In genomic region chr6:75488026-75488425, GRCh38 we compare ENCODE assay signal across 15 cellular contexts. TPM values are rescaled to one million over a fixed set of nuclear protein-coding genes. Genes with fewer than 3 reads are reported as not detected.
DNase-seq lines count a peak whose midpoint lies in the region; ATAC-seq, FAIRE-seq and TF ChIP-seq lines count a peak whose summit lies in the region.
"Had no signal": no experiment of that assay in that cellular context is flagged by ENCODE, and none has a peak within 500 bp of the region (broad histone marks: within the 10 kb centered on the region; RNA-seq: fewer than 3 reads in every experiment).

No MANE protein-coding gene starts in this region.

- 0% methylated on average over 1 of the region's 1 CpG for WGBS in GM12878 (ENCODE audit: insufficient coverage, insufficient replicate concordance, low lambda C conversion rate, missing lambda C conversion rate)
- WGBS in heart left ventricle, 4 donors = 0 to 17% (median 5%) methylated on average over 1 of the region's 1 CpG

- SMC1A ChIA-PET in GM12878 (lab: Charles Lee; ENCODE audit: uncharacterized antibody, unreplicated experiment) = interaction anchor here (0.8 to 2.8 kb wide), 12 partner anchors 8 to 210 kb away, joined by 3 to 12 read pairs (median 4); no protein-coding TSS in a partner anchor

- H3K27ac ChIP-seq in GM12878 (ENCODE audit: control insufficient read depth, insufficient read depth) = no peak overlapping the region
- H3K27ac ChIP-seq in heart left ventricle = peak overlapping the region; percentile 45 to 95 (median 90)
- no peak overlapping the region for H3K27ac ChIP-seq in osteoblast (ENCODE audit: low read depth, low read length)
- H3K27ac ChIP-seq: colonic mucosa, HL-60 had no signal

- ATAC-seq in GM12878 (peak; percentile 39), heart left ventricle (peak in 1 of 4 donors; percentile 12), HG02852 (IDR thresholded peaks at IDR 0.05; ENCODE audit: unreplicated experiment) (no peak), GM18505 (IDR thresholded peaks at IDR 0.05; ENCODE audit: unreplicated experiment) (no peak)

- FAIRE-seq in GM12878 (lab: Jason Lieb, UNC) = no peak

- no peak overlapping the region for H3K4me2 ChIP-seq in GM12878 (ENCODE audit: control insufficient read depth, insufficient read depth)
- H3K4me2 ChIP-seq in osteoblast (ENCODE audit: insufficient read depth, low read length) = no peak overlapping the region

- in situ Hi-C loops in GM12878 (cut with MboI) = no loop called here

- peaks cover 4% of the 10 kb centered on the region; the same call in 1 of the 2 replicates for H3K4me1 ChIP-seq in GM12878 (ENCODE audit: control insufficient read depth, insufficient read depth, low read length)
- peaks cover under 1 to 61% (median 33%) of the 10 kb centered on the region in 12 donors for H3K4me1 ChIP-seq in heart left ventricle
- H3K4me1 ChIP-seq in osteoblast (ENCODE audit: insufficient read depth, low read length) = no peaks in the 10 kb centered on the region
- H3K4me1 ChIP-seq: colonic mucosa had no signal

- H3K9me3 ChIP-seq in GM12878 (replicated peaks; ENCODE audit: control insufficient read depth, insufficient read depth, low read length) (no peaks in the 10 kb centered on the region; the same call in 2 of the 3 replicates), heart left ventricle (no peaks in the 10 kb centered on the region), osteoblast (ENCODE audit: low read depth, low read length) (no peaks in the 10 kb centered on the region)
- H3K9me3 ChIP-seq: colonic mucosa had no signal

- TF ChIP-seq POLR2A in GM12878 (IDR thresholded peaks at IDR 0.05; ENCODE audit: low read depth, low read length) = no peak
- TF ChIP-seq POLR2A in heart left ventricle (IDR thresholded peaks at IDR 0.05) = no peak
- no peak for TF ChIP-seq POLR2A in GM18505 (IDR thresholded peaks at IDR 0.05; ENCODE audit: borderline replicate concordance, extremely low read depth, insufficient read depth, insufficient read length)

- peak; percentile 62 for DNase-seq in AG10803 (ENCODE audit: low read depth)
- no peak for DNase-seq in GM12878 (ENCODE audit: low read depth, low spot score)
- DNase-seq in heart left ventricle = no peak
- DNase-seq in renal cortical epithelial cell (ENCODE audit: low read depth) = peak; percentile 72
- no peak for DNase-seq in osteoblast (ENCODE audit: insufficient read length, low spot score, missing footprints)
- DNase-seq in NOMO-1 (lab: John Stamatoyannopoulos, UW; ENCODE audit: unreplicated experiment in 2 of 2) = no peak
- DNase-seq: activated naive CD4-positive, alpha-beta T cell treated with anti-CD3 and anti-CD28 coated beads, Interleukin-2, amount 50 U/mL, for 16 hours; colonic mucosa; DMS53; NCI-H2081 treated with DMSO at 0.1 percent for 48 hours; NCI-H774; nephron progenitor cell had no signal

- RAD21 ChIA-PET in GM12878 (lab: Charles Lee; ENCODE audit: unreplicated experiment) = interaction anchor here (0.7 to 1.3 kb wide), 4 partner anchors 14 to 116 kb away, joined by 3 read pairs; no protein-coding TSS in a partner anchor

- POLR2A ChIA-PET in GM12878 (lab: Charles Lee) = interaction anchor here (0.6 to 2.5 kb wide), 4 partner anchors 9 to 203 kb away, joined by 3 to 7 read pairs (median 5); partner anchors contain the start of gene TMEM30A

- H3K79me2 ChIP-seq in GM12878 (ENCODE audit: control insufficient read depth, insufficient read depth, low read length) = no peaks in the 10 kb centered on the region
- H3K79me2 ChIP-seq in osteoblast (ENCODE audit: insufficient read depth, low read length) = no peaks in the 10 kb centered on the region

- no peak for TF ChIP-seq EP300 in GM12878 (IDR thresholded peaks at IDR 0.05; ENCODE audit: borderline replicate concordance in 1 of 2, control insufficient read depth in 1 of 2, low read depth in 2 of 2, low read length in 2 of 2)

- no peak overlapping the region for H3K4me3 ChIP-seq in AG10803 (ENCODE audit: low read length)
- H3K4me3 ChIP-seq in GM12878 = no peak overlapping the region
- peak overlapping the region in 9 of 12 donors; percentile 27 to 68 (median 64) for H3K4me3 ChIP-seq in heart left ventricle
- no peak overlapping the region for H3K4me3 ChIP-seq in osteoblast (ENCODE audit: insufficient read depth, low read length)
- H3K4me3 ChIP-seq: colonic mucosa had no signal

- CTCF ChIA-PET in GM12878 (lab: Yijun Ruan, JAX) = no interaction called here

- TF ChIP-seq CTCF in AG10803 (conservative IDR thresholded peaks at IDR 0.05; ENCODE audit: low read length) (no peak), GM12878 (IDR thresholded peaks at IDR 0.05 in 2 of 3, conservative IDR thresholded peaks at IDR 0.05 in 1 of 3; ENCODE audit: control insufficient read depth in 2 of 3, extremely low read depth in 1 of 3, insufficient read depth in 1 of 3, low read depth in 3 of 3, low read length in 3 of 3) (no peak), heart left ventricle (IDR thresholded peaks at IDR 0.05) (no peak), osteoblast (IDR thresholded peaks at IDR 0.05; ENCODE audit: extremely low read depth, low read depth, low read length) (no peak)

- no peak for TF ChIP-seq RAD21 in GM12878 (IDR thresholded peaks at IDR 0.05; ENCODE audit: insufficient read depth, low read depth, low read length)

- intact Hi-C loops in GM12878 (cut with micrococcal nuclease; ENCODE audit: unreplicated experiment) = no loop called here
- intact Hi-C loops in heart left ventricle (cut with DNase I) = loop anchor here in 1 of 10 donors (5.0 kb wide), 1 partner anchor 56 kb away; no protein-coding TSS in a partner anchor

- no TSS peak for BruUV-seq in GM12878 (replicated peaks; lab: Mats Ljungman, UMichigan)

- no peaks in the 10 kb centered on the region for H3K36me3 ChIP-seq in GM12878 (ENCODE audit: control insufficient read depth in 2 of 2, insufficient read depth in 2 of 2, low read length in 1 of 2)
- no peaks in the 10 kb centered on the region for H3K36me3 ChIP-seq in heart left ventricle
- no peaks in the 10 kb centered on the region for H3K36me3 ChIP-seq in osteoblast (ENCODE audit: insufficient read depth, low read length)
- H3K36me3 ChIP-seq: colonic mucosa had no signal

- H4K20me1 ChIP-seq in GM12878 (ENCODE audit: control insufficient read depth, insufficient read depth) = no peaks in the 10 kb centered on the region
- no peaks in the 10 kb centered on the region for H4K20me1 ChIP-seq in osteoblast (ENCODE audit: insufficient read depth, low read length)

- peak overlapping the region; percentile 16; the same call in 1 of the 2 replicates for H2AFZ ChIP-seq in GM12878 (ENCODE audit: control insufficient read depth, low read depth, low read length)
- no peak overlapping the region for H2AFZ ChIP-seq in osteoblast (ENCODE audit: low read length)

- H3K27me3 ChIP-seq in GM12878 (replicated peaks in 1 of 2; ENCODE audit: control insufficient read depth in 2 of 2, insufficient read depth in 2 of 2, low read length in 1 of 2) (no peaks in the 10 kb centered on the region), heart left ventricle (no peaks in the 10 kb centered on the region), osteoblast (ENCODE audit: insufficient read depth, low read length) (no peaks in the 10 kb centered on the region)
- H3K27me3 ChIP-seq: colonic mucosa had no signal

- no peak overlapping the region for H3K9ac ChIP-seq in GM12878 (ENCODE audit: control insufficient read depth, insufficient read depth, low read length)

TF ChIP-seq in GM12878, 131 proteins besides CTCF, POLR2A, EP300 and RAD21:
- no peak for TF ChIP-seq BCL11A (IDR thresholded peaks at IDR 0.05; ENCODE audit: low read depth, low read length)
- TF ChIP-seq SP1 (IDR thresholded peaks at IDR 0.05; ENCODE audit: low read depth, low read length) = no peak
- no peak for TF ChIP-seq PAX5 (IDR thresholded peaks at IDR 0.05; ENCODE audit: borderline replicate concordance, low read depth, low read length)
- TF ChIP-seq MEF2B (IDR thresholded peaks at IDR 0.05; ENCODE audit: partially characterized antibody, poor library complexity, severe bottlenecking) = peak; percentile 52

RNA-seq across cellular contexts. Expression of gene FILIP1, which starts 5.6 kb away (rescaled TPM):
- 2.8 and 3.3 TPM in 2 replicates for total RNA-seq in GM12878 (2013; cell fraction: nucleolus; rRNA removed)
- total RNA-seq in GM12878 (2014; rRNA removed) (0.56 and 0.71 TPM in 2 replicates), GM12878 (2014; rRNA removed; fragmentation: Illumina TruSeq; extraction: Trizol) (0.92 and 0.98 TPM in 2 replicates), GM12878 (2021) (0.43 and 0.54 TPM in 2 replicates), heart left ventricle (100 to 1,000 TPM in 8 of 9 donors, 10 to 100 TPM in 1; 91.1 to 230 (median 177) TPM), renal cortical epithelial cell (0.17 and 1.5 TPM in 2 replicates), osteoblast (under 0.01 and 0.29 TPM in 2 replicates)
- 0.14 TPM for polyA plus RNA-seq in GM12878 (2011; ENCODE audit: low read depth)
- polyA plus RNA-seq in GM12878 (2011; rRNA removed) (2.0 and 3.1 TPM in 2 replicates), GM12878 (2014; fragmentation: Illumina TruSeq; extraction: Trizol) (0.48 and 0.74 TPM in 2 replicates), GM12878 (2014; fragmentation: Nextera tagmentation; extraction: Ambion mirVana) (under 1 TPM; 0.23 to 0.33 TPM), GM12878 (2014; rRNA removed) (0.25 and 0.32 TPM in 2 replicates), GM12878 (2016; fragmentation: Nextera tagmentation; extraction: Ambion mirVana) (under 1 TPM; 0.29 to 0.40 TPM), heart left ventricle (10 to 100 TPM; 49.2 to 63.1 TPM)
- 1.0 and 1.2 TPM in 2 replicates for polyA plus RNA-seq in GM12878 (2011; cell fraction: cytosol; rRNA removed)
- 1.0 and 1.3 TPM in 2 replicates for polyA plus RNA-seq in GM12878 (2011; cell fraction: nucleus; rRNA removed)
- 0.15 and 0.25 TPM in 2 replicates for polyA plus RNA-seq in GM12878 (2012)
- polyA minus RNA-seq in GM12878 (2011; rRNA and poly(A)+ RNA removed) = 2.9 and 3.3 TPM in 2 replicates
- polyA minus RNA-seq in GM12878 (2011; cell fraction: cytosol; rRNA and poly(A)+ RNA removed) = 0.94 and 1.2 TPM in 2 replicates
- polyA minus RNA-seq in GM12878 (2011; cell fraction: nucleus; rRNA and poly(A)+ RNA removed) = 1.3 and 1.5 TPM in 2 replicates

Comparison
In these comparisons a context has a peak if more than half of its experiments do, and no peak if none do; other contexts are left out.
1. DNase-seq: peak in AG10803 (single experiment) and renal cortical epithelial cell (single experiment); none in GM12878 (single experiment), heart left ventricle (0 of 5), osteoblast (single experiment) and NOMO-1 (0 of 2).
2. H3K4me3 ChIP-seq: peak in heart left ventricle (9 of 12); none in AG10803 (single experiment), GM12878 (single experiment) and osteoblast (single experiment).
3. H3K27ac ChIP-seq: peak in heart left ventricle (12 of 12); none in GM12878 (single experiment) and osteoblast (single experiment).
4. RNA of gene FILIP1, which starts 5.6 kb away (total RNA-seq): 91.1 to 230 TPM in heart left ventricle; 0.17 to 1.5 TPM in renal cortical epithelial cell, 0.43 to 3.3 TPM in GM12878 and under 0.01 to 0.29 TPM in osteoblast; every median in the first group is over 10 times any median in the second.